18 cellular contexts compared by ENCODE assay signal in the genomic region with DNA sequence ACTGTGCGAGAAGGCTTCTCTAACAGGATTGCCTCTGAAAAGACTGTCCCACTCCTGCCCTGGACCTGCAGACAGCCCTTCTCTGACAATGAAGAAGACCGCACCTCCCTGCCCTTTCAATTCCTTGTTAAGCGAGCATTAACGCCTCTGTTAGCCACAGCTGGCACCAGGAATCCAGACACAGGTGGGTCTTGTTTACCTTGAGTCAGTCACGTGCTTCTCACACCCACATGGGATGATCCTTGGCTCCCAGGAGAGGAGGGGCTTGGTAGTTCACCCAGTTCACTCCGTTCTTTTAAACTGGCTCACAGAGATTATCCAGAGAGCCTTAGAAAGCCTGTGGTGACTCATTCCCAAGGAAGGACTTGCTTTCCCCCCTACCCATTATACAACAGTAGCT.
DNase-seq lines count a peak whose midpoint lies in the region; ATAC-seq and TF ChIP-seq lines count a peak whose summit lies in the region.
"Had no signal": no experiment of that assay in that cellular context is flagged by ENCODE, and none has a peak within 500 bp of the region (broad histone marks: within the 10 kb centered on the region; RNA-seq: fewer than 3 reads in every experiment).

No MANE protein-coding gene starts in this region.

- intact Hi-C loops in colonic mucosa (cut with DNase I): no loop called here

- H3K4me3 ChIP-seq in colonic mucosa: no peak overlapping the region
- H3K4me3 ChIP-seq: MG63, vagina had no signal

- no peaks in the 10 kb centered on the region for H3K4me1 ChIP-seq in colonic mucosa
- H3K4me1 ChIP-seq: vagina had no signal

- DNase-seq in ELF-1 (ENCODE audit: low read depth, low spot score) (peak; percentile 48), NCI-H2029 (lab: John Stamatoyannopoulos, UW) (peak; percentile 5), colonic mucosa (peak; percentile 55), mucosa of gallbladder (ENCODE audit: low spot score) (peak; percentile 66), NCI-H226 (no peak), MV-4-11 (lab: John Stamatoyannopoulos, UW) (no peak)
- DNase-seq: activated CD4-positive, alpha-beta T cell treated with anti-CD3 and anti-CD28 coated beads, Interleukin-2, amount 10 ng/mL, durations not matched to agents 7 days and 5 days; activated CD8-positive, alpha-beta memory T cell treated with anti-CD3 and anti-CD28 coated beads, Interleukin-2, amount 50 U/mL, for 4 hours; activated gamma-delta T cell treated with Interleukin-2 at 50 U/mL for 16 hours; caudate nucleus; head of caudate nucleus; MG63; natural killer cell; NCI-H1930; NCI-H526 treated with DMSO at 0.1 percent for 48 hours; stimulated activated CD4-positive, alpha-beta T cell treated with anti-CD3 and anti-CD28 coated beads, Interleukin-4, amount 100 ng/mL, for 1 hour had no signal

- ATAC-seq in HG02642 (IDR thresholded peaks at IDR 0.05; ENCODE audit: poor library complexity, unreplicated experiment): no peak
- ATAC-seq: natural killer cell had no signal

- TF ChIP-seq CTCF in colonic mucosa (IDR thresholded peaks at IDR 0.05): no peak

- H3K9ac ChIP-seq in colonic mucosa (ENCODE audit: low read depth in 2 of 2, low read length in 2 of 2): no peak overlapping the region

- H3K27me3 ChIP-seq in colonic mucosa: no peaks in the 10 kb centered on the region
- H3K27me3 ChIP-seq: MG63, vagina had no signal

- H3K9me3 ChIP-seq in colonic mucosa: no peaks in the 10 kb centered on the region
- H3K9me3 ChIP-seq: MG63, vagina had no signal

- no peaks in the 10 kb centered on the region for H3K36me3 ChIP-seq in colonic mucosa
- H3K36me3 ChIP-seq: MG63, vagina had no signal

- no peak overlapping the region for H3K27ac ChIP-seq in colonic mucosa
- H3K27ac ChIP-seq: vagina had no signal

Comparison
In these comparisons a context has a peak if more than half of its experiments do, and no peak if none do; other contexts are left out.
1. DNase-seq: peak in ELF-1 (single experiment), NCI-H2029 (single experiment), colonic mucosa (single experiment) and mucosa of gallbladder (single experiment); none in NCI-H226 (single experiment) and MV-4-11 (single experiment).